Comparison of ENCODE assay signal across 1 cellular context in genomic region chr11:1347411-1347999, GRCh38. TPM values are rescaled to one million over a fixed set of nuclear protein-coding genes. Genes with fewer than 3 reads are reported as not detected.
"Had no signal": no experiment of that assay in that cellular context is flagged by ENCODE, and none has a peak within 500 bp of the region (broad histone marks: within the 10 kb centered on the region; RNA-seq: fewer than 3 reads in every experiment).

No MANE protein-coding gene starts in this region.

RNA-seq across cellular contexts. Expression of gene BRSK2, which starts 42.2 kb away (rescaled TPM):
- total RNA-seq: M059J had no signal
